Comparison of ENCODE assay signal across 32 cellular contexts in genomic region chr6:66825539-66825938, GRCh38.
"Had no signal": no experiment of that assay in that cellular context is flagged by ENCODE, and none has a peak within 500 bp of the region (broad histone marks: within the 10 kb centered on the region; RNA-seq: fewer than 3 reads in every experiment).

No MANE protein-coding gene starts in this region.

- H3K27me3 Mint-ChIP-seq: dendritic cell treated with granulocyte-macrophage colony-stimulating factor and Interleukin-4, amounts not matched to agents 40 ng/mL and 50 ng/mL, for 4 days; naive B cell; natural killer cell treated with Interleukin-12 subunit alpha and Interleukin-12 subunit beta and Interleukin-15 and Interleukin-18, amount 100 ng/mL, for 72 hours; stimulated activated naive CD8-positive, alpha-beta T cell treated with anti-CD3 and anti-CD28 coated beads, Interleukin-15, amount 100 ng/mL, for 72 hours had no signal

- DNase-seq: effector CD8-positive, alpha-beta T cell; endodermal cell; foreskin fibroblast; gastrocnemius medialis; kidney; mesenchymal stem cell; mucosa of descending colon; naive B cell; nucleus accumbens; stimulated activated CD4-positive, alpha-beta T cell treated with anti-CD3 and anti-CD28 coated beads, Interleukin-12 subunit alpha, Interleukin-12 subunit beta, amount 100 ng/mL, for 4 hours; stimulated activated CD4-positive, alpha-beta T cell treated with anti-CD3 and anti-CD28 coated beads, Interleukin-1b, Interleukin-23, amount 100 ng/mL, for 48 hours; stimulated activated CD4-positive, alpha-beta T cell treated with anti-CD3 and anti-CD28 coated beads, Interleukin-4, amount 100 ng/mL, for 1 hour; stimulated activated CD8-positive, alpha-beta memory T cell treated with anti-CD3 and anti-CD28 coated beads, Interleukin-4, amount 100 ng/mL, for 48 hours; stimulated activated naive CD4-positive, alpha-beta T cell; stimulated activated naive CD8-positive, alpha-beta T cell treated with anti-CD3 and anti-CD28 coated beads, Interleukin-15, amount 100 ng/mL, for 72 hours; transverse colon; upper lobe of right lung; uterus had no signal

- H3K27ac ChIP-seq: epithelial cell of prostate, gastrocnemius medialis, heart left ventricle, hepatocyte, prostate gland, right atrium auricular region, suprapubic skin, transverse colon, upper lobe of right lung, uterus had no signal

- H3K27ac Mint-ChIP-seq: dendritic cell treated with granulocyte-macrophage colony-stimulating factor and Interleukin-4, amounts not matched to agents 40 ng/mL and 50 ng/mL, for 4 days; endodermal cell; mesothelial cell of epicardium; naive B cell; natural killer cell treated with Interleukin-12 subunit alpha and Interleukin-12 subunit beta and Interleukin-15 and Interleukin-18, amount 100 ng/mL, for 72 hours; stimulated activated naive CD8-positive, alpha-beta T cell treated with anti-CD3 and anti-CD28 coated beads, Interleukin-15, amount 100 ng/mL, for 72 hours had no signal

- H3K4me3 ChIP-seq: gastrocnemius medialis, heart left ventricle, hepatocyte, lung, mucosa of descending colon, prostate gland, right atrium auricular region, smooth muscle cell, suprapubic skin, transverse colon, upper lobe of right lung, uterus had no signal

- H3K4me3 Mint-ChIP-seq: dendritic cell treated with granulocyte-macrophage colony-stimulating factor and Interleukin-4, amounts not matched to agents 40 ng/mL and 50 ng/mL, for 4 days; endodermal cell; mesothelial cell of epicardium; naive B cell; natural killer cell treated with Interleukin-12 subunit alpha and Interleukin-12 subunit beta and Interleukin-15 and Interleukin-18, amount 100 ng/mL, for 72 hours; stimulated activated naive CD8-positive, alpha-beta T cell treated with anti-CD3 and anti-CD28 coated beads, Interleukin-15, amount 100 ng/mL, for 72 hours had no signal

- H3K9me3 Mint-ChIP-seq: endodermal cell, mesothelial cell of epicardium had no signal

- H2AFZ ChIP-seq: hepatocyte had no signal

- H3K9me3 ChIP-seq: gastrocnemius medialis, prostate gland, right atrium auricular region, suprapubic skin, transverse colon, upper lobe of right lung, uterus had no signal

- H3K4me1 Mint-ChIP-seq: endodermal cell; mesothelial cell of epicardium; naive B cell; stimulated activated naive CD8-positive, alpha-beta T cell treated with anti-CD3 and anti-CD28 coated beads, Interleukin-15, amount 100 ng/mL, for 72 hours had no signal

- H3K79me2 ChIP-seq: hepatocyte had no signal

- H3K36me3 ChIP-seq: gastrocnemius medialis, heart left ventricle, prostate gland, right atrium auricular region, suprapubic skin, transverse colon, upper lobe of right lung, uterus had no signal

- H3K4me1 ChIP-seq: gastrocnemius medialis, heart left ventricle, prostate gland, right atrium auricular region, suprapubic skin, transverse colon, upper lobe of right lung, uterus had no signal

- H3K4me2 ChIP-seq: hepatocyte, smooth muscle cell had no signal

- ATAC-seq: esophagus mucosa; gastrocnemius medialis; heart left ventricle; left lobe of liver; mucosa of descending colon; natural killer cell treated with Interleukin-12 subunit alpha and Interleukin-12 subunit beta and Interleukin-15 and Interleukin-18, amount 100 ng/mL, for 72 hours; sciatic nerve; stimulated activated naive CD8-positive, alpha-beta T cell treated with anti-CD3 and anti-CD28 coated beads, Interleukin-15, amount 100 ng/mL, for 72 hours; upper lobe of right lung had no signal

- H3K36me3 Mint-ChIP-seq: mesothelial cell of epicardium; naive B cell; natural killer cell treated with Interleukin-12 subunit alpha and Interleukin-12 subunit beta and Interleukin-15 and Interleukin-18, amount 100 ng/mL, for 72 hours had no signal

- H3K27me3 ChIP-seq: gastrocnemius medialis, heart left ventricle, hepatocyte, right atrium auricular region, suprapubic skin, transverse colon, upper lobe of right lung, uterus had no signal
